ENCODE assay signal across 10 cellular contexts in the genomic region with DNA sequence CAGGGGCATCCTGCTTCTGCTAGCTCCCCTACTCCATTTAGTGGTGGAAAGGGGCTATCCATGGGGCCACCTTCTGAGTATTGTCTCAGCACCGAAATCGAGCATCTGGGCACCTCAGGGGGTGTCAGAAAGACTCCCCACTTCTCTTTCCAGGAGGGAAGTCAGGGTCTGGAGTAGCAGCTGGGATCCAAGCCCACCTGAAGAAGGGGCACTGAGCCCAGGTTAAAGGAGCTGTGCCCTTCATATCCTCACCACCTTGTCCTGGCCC. TPM values are rescaled to one million over a fixed set of nuclear protein-coding genes. Genes with fewer than 3 reads are reported as not detected.
DNase-seq lines count a peak whose midpoint lies in the region; ATAC-seq and TF ChIP-seq lines count a peak whose summit lies in the region.
"Had no signal": no experiment of that assay in that cellular context is flagged by ENCODE, and none has a peak within 500 bp of the region (broad histone marks: within the 10 kb centered on the region; RNA-seq: fewer than 3 reads in every experiment).

No MANE protein-coding gene starts in this region.

- TF ChIP-seq CTCF in coronary artery (IDR thresholded peaks at IDR 0.05) = no peak
- no peak for TF ChIP-seq CTCF in thoracic aorta (IDR thresholded peaks at IDR 0.05)
- no peak for TF ChIP-seq CTCF in MM.1S (IDR thresholded peaks at IDR 0.05; ENCODE audit: low read length)

- no peaks in the 10 kb centered on the region for H4K20me1 ChIP-seq in MM.1S (ENCODE audit: insufficient read depth, low read length)

- no peak overlapping the region for H3K4me2 ChIP-seq in MM.1S (ENCODE audit: low read depth, low read length)

- no peaks in the 10 kb centered on the region for H3F3A ChIP-seq in MM.1S (ENCODE audit: insufficient read depth, low read length)

- ATAC-seq in thoracic aorta (ENCODE audit: insufficient number of reproducible peaks, low FRiP score, low read depth) = no peak

- no peaks in the 10 kb centered on the region for H3K79me2 ChIP-seq in MM.1S (ENCODE audit: low read length)

- H3K27me3 ChIP-seq in HUES6 (ENCODE audit: control insufficient read depth, insufficient read depth, low read length) (peaks cover 18% of the 10 kb centered on the region), mucosa of rectum (ENCODE audit: control insufficient read depth in 2 of 2, insufficient read depth in 2 of 2, low read length in 2 of 2) (peaks cover 19 to 34% of the 10 kb centered on the region in 2 donors), thoracic aorta (replicated peaks; ENCODE audit: insufficient read depth) (no peaks in the 10 kb centered on the region), MM.1S (replicated peaks; ENCODE audit: insufficient read depth, low read length) (peaks cover 49% of the 10 kb centered on the region)

- peaks cover 29% of the 10 kb centered on the region; the same call in 1 of the 2 replicates for H3K36me3 ChIP-seq in HUES6 (ENCODE audit: control insufficient read depth, insufficient read depth, low read length)
- H3K36me3 ChIP-seq in mucosa of rectum (ENCODE audit: control insufficient read depth in 2 of 2, insufficient read depth in 2 of 2, low read length in 2 of 2) = no peaks in the 10 kb centered on the region
- H3K36me3 ChIP-seq in thoracic aorta = peaks cover 6% of the 10 kb centered on the region
- no peaks in the 10 kb centered on the region for H3K36me3 ChIP-seq in MM.1S (replicated peaks; ENCODE audit: insufficient read depth, low read length)

- peaks cover 36% of the 10 kb centered on the region for H3K4me1 ChIP-seq in HUES6 (ENCODE audit: control insufficient read depth, insufficient read depth, low read length)
- H3K4me1 ChIP-seq in mucosa of rectum (ENCODE audit: control insufficient read depth in 2 of 2, insufficient read depth in 2 of 2, low read length in 2 of 2) = peaks cover 9 to 17% of the 10 kb centered on the region in 2 donors
- H3K4me1 ChIP-seq in thoracic aorta (ENCODE audit: control insufficient read depth in 1 of 2, low read depth in 2 of 2) = peaks cover 31 to 60% of the 10 kb centered on the region in 2 donors
- no peaks in the 10 kb centered on the region; the same call in 1 of the 2 replicates for H3K4me1 ChIP-seq in MM.1S (ENCODE audit: low read length)

- no peaks in the 10 kb centered on the region for H3K9me3 ChIP-seq in HUES6 (ENCODE audit: control insufficient read depth, insufficient read depth, low read depth, low read length)
- no peaks in the 10 kb centered on the region for H3K9me3 ChIP-seq in mucosa of rectum (ENCODE audit: control insufficient read depth in 2 of 2, low read length in 2 of 2)
- no peaks in the 10 kb centered on the region for H3K9me3 ChIP-seq in thoracic aorta
- no peaks in the 10 kb centered on the region for H3K9me3 ChIP-seq in MM.1S (replicated peaks; ENCODE audit: insufficient read depth, low read length)

- no peak overlapping the region; the same call in 1 of the 2 replicates for H3K27ac ChIP-seq in HUES6 (ENCODE audit: low read depth, low read length)
- H3K27ac ChIP-seq in coronary artery = peak overlapping the region; percentile 90 to 94
- H3K27ac ChIP-seq in mucosa of rectum (ENCODE audit: low read depth in 2 of 2, low read length in 2 of 2) = peak overlapping the region; percentile 68 to 77
- peak overlapping the region; percentile 91 to 97 for H3K27ac ChIP-seq in thoracic aorta
- no peak overlapping the region for H3K27ac ChIP-seq in MM.1S (ENCODE audit: low read length)

- H3K4me3 ChIP-seq in HUES6 (ENCODE audit: low read depth, low read length) (peak overlapping the region; percentile 76), coronary artery (peak overlapping the region; percentile 82), mucosa of rectum (ENCODE audit: low read length in 2 of 2) (peak overlapping the region in 1 of 2 donors; percentile 52), thoracic aorta (peak overlapping the region; percentile 71), MM.1S (ENCODE audit: low read length) (no peak overlapping the region)

- DNase-seq in coronary artery (ENCODE audit: low spot score) (no peak), thoracic aorta (ENCODE audit: low spot score) (no peak), Kasumi-1 (lab: John Stamatoyannopoulos, UW) (no peak), MM.1S (no peak)
- no peak for DNase-seq in stimulated activated CD4-positive, alpha-beta T cell treated with anti-CD3 and anti-CD28 coated beads, Interleukin-4, amount 100 ng/mL, for 24 hours
- DNase-seq: activated naive CD4-positive, alpha-beta T cell treated with Interleukin-2 at 50 U/mL for 16 hours; stimulated activated CD4-positive, alpha-beta T cell treated with anti-CD3 and anti-CD28 coated beads, Interleukin-4, amount 100 ng/mL, for 1 hour had no signal

- no peak overlapping the region for H2AFZ ChIP-seq in MM.1S (ENCODE audit: low read length)

- H3K9ac ChIP-seq in HUES6 (ENCODE audit: low read length) = peak overlapping the region; percentile 62
- H3K9ac ChIP-seq in mucosa of rectum (ENCODE audit: low read depth in 1 of 2, low read length in 2 of 2) = peak overlapping the region; percentile 43 to 52
- no peak overlapping the region for H3K9ac ChIP-seq in MM.1S (ENCODE audit: low read length)

- H3K9me2 ChIP-seq in MM.1S (replicated peaks; ENCODE audit: insufficient read depth, low read length) = no peaks in the 10 kb centered on the region

RNA-seq across cellular contexts. Expression of a gene that starts 2.6 kb away (rescaled TPM):
- 100 to 1,000 TPM; 157 to 273 TPM for total RNA-seq in thoracic aorta

RNA-seq across cellular contexts. Expression of a gene that starts 29.8 kb away (rescaled TPM):
- total RNA-seq in thoracic aorta = 10 to 100 TPM; 73.6 to 96.0 TPM

RNA-seq across cellular contexts. Expression of a gene that starts 41.0 kb away (rescaled TPM):
- 10 to 100 TPM; 29.3 to 34.7 TPM for total RNA-seq in thoracic aorta

RNA-seq across cellular contexts. Expression of a gene that starts 57.2 kb away (rescaled TPM):
- total RNA-seq in thoracic aorta = not detected
- total RNA-seq: epithelial cell of proximal tubule had no signal

Comparison
In these comparisons a context has a peak if more than half of its experiments do, and no peak if none do; other contexts are left out.
1. H3K27ac ChIP-seq: peak in coronary artery (2 of 2), mucosa of rectum (2 of 2) and thoracic aorta (2 of 2); none in HUES6 (single experiment) and MM.1S (single experiment).